16 cellular contexts compared by ENCODE assay signal in the genomic region with DNA sequence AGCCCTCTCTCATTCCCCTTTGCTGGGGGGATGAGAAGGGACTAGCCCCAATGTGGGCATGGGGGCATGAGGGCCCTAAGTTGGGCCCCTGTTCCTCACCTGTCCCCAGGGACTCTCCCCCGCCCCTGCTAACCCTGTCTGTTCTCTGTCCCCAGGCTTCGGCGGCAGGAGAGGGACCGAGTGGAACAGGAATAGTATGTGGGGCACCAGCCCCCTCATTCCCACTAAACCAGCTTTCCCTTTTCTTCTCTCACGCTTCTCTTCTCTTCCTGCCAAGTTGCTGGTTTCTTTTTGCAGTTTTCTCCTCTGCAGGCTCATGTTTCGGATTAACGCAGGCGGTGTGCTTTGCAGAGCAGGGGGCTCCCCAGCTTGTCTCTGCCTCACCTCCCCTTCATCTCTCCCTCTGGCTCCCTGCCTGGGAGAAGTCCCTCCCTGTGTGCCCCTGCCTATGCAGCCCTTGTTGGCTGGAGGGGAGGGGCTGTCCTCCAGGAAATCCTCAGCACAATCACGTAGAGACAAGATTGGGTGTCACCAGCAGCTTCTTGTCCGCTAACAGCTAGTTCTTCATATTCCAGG. TPM values are rescaled to one million over a fixed set of nuclear protein-coding genes. Genes with fewer than 3 reads are reported as not detected.
"Had no signal": no experiment of that assay in that cellular context is flagged by ENCODE, and none has a peak within 500 bp of the region (broad histone marks: within the 10 kb centered on the region; RNA-seq: fewer than 3 reads in every experiment).

No MANE protein-coding gene starts in this region.

- H3K27ac ChIP-seq: heart left ventricle, right atrium auricular region, skin epidermis, stomach, thyroid gland, uterus had no signal

- H3K36me3 ChIP-seq: uterus had no signal

- H3K36me3 Mint-ChIP-seq: activated naive CD4-positive, alpha-beta T cell treated with anti-CD3 and anti-CD28 coated beads, Interleukin-2, amount 50 U/mL, for 72 hours had no signal

- DNase-seq: activated CD4-positive, CD25-positive, alpha-beta regulatory T cell; activated effector memory CD4-positive, alpha-beta T cell treated with anti-CD3 and anti-CD28 coated beads, Interleukin-2, amount 50 U/mL, for 16 hours; activated T-cell treated with anti-CD3 and anti-CD28 coated beads, Interleukin-2, amount 50 U/mL, for 1 hour; effector CD4-positive, alpha-beta T cell; foreskin melanocyte; heart left ventricle; kidney; stimulated activated CD4-positive, alpha-beta T cell treated with anti-CD3 and anti-CD28 coated beads, Interleukin-4, amount 100 ng/mL, for 4 hours; stomach; thyroid gland; uterus had no signal

- H3K27me3 ChIP-seq: heart left ventricle, right atrium auricular region, stomach, thyroid gland, uterus had no signal

- H3K4me3 ChIP-seq: heart left ventricle, right atrium auricular region, skin epidermis, stomach, thyroid gland, uterus had no signal

- H3K9me3 Mint-ChIP-seq: activated naive CD4-positive, alpha-beta T cell treated with anti-CD3 and anti-CD28 coated beads, Interleukin-2, amount 50 U/mL, for 72 hours had no signal

- H3K9me3 ChIP-seq: heart left ventricle, right atrium auricular region, stomach, thyroid gland, uterus had no signal

- ATAC-seq: activated naive CD4-positive, alpha-beta T cell treated with anti-CD3 and anti-CD28 coated beads, Interleukin-2, amount 50 U/mL, for 72 hours had no signal

RNA-seq across cellular contexts. Expression of gene CAPN11, which starts 23.4 kb away (rescaled TPM):
- total RNA-seq: bronchial epithelial cell; T-helper 1 cell treated with Interleukin-12 subunit alpha and Interleukin-12 subunit beta and Interleukin-4 antibody, amounts not matched to agents 30 ng/mL and 1 ng/mL, for 36 hours had no signal
